ENCODE assay signal across 8 cellular contexts in genomic region chr12:21656931-21657335, GRCh38. TPM values are rescaled to one million over a fixed set of nuclear protein-coding genes. Genes with fewer than 3 reads are reported as not detected.
DNase-seq lines count a peak whose midpoint lies in the region; ATAC-seq and TF ChIP-seq lines count a peak whose summit lies in the region.

No MANE protein-coding gene starts in this region.

- H3K9me2 ChIP-seq in Karpas-422 (replicated peaks; ENCODE audit: insufficient read depth, low read length) = no peaks in the 10 kb centered on the region

- H4K20me1 ChIP-seq in Karpas-422 (ENCODE audit: insufficient read depth, low read depth, low read length) = peaks cover 24% of the 10 kb centered on the region; the same call in 1 of the 2 replicates

- peak; percentile 29 for ATAC-seq in GM21619 (IDR thresholded peaks at IDR 0.05; ENCODE audit: unreplicated experiment)

- no peak overlapping the region for H2AFZ ChIP-seq in Karpas-422 (ENCODE audit: low read length)

- peak overlapping the region; percentile 83 for H3K4me3 ChIP-seq in Karpas-422 (ENCODE audit: low read length)
- peak overlapping the region; percentile 73 for H3K4me3 ChIP-seq in WI38 (ENCODE audit: low read depth, low read length)
- H3K4me3 ChIP-seq in choroid plexus epithelial cell (ENCODE audit: low read depth, low read length) = peak overlapping the region; percentile 98

- no peaks in the 10 kb centered on the region for H3K9me3 ChIP-seq in Karpas-422 (ENCODE audit: low read length)

- H3K27me3 ChIP-seq in Karpas-422 (ENCODE audit: low read length) (no peaks in the 10 kb centered on the region), layer of hippocampus (ENCODE audit: control insufficient read depth, insufficient read depth, low read length) (no peaks in the 10 kb centered on the region)

- H3K9ac ChIP-seq in Karpas-422 (ENCODE audit: low read length) = peak overlapping the region; percentile 89

- H3K36me3 ChIP-seq in Karpas-422 (ENCODE audit: insufficient read depth, low read length) = peaks cover 45% of the 10 kb centered on the region

- H3K27ac ChIP-seq in Karpas-422 (ENCODE audit: low read length) (peak overlapping the region; percentile 82), layer of hippocampus (ENCODE audit: low read depth, low read length) (peak overlapping the region; percentile 84)

- H3K4me2 ChIP-seq in Karpas-422 (ENCODE audit: low read depth, low read length, poor library complexity, severe bottlenecking) = peak overlapping the region; percentile 83

- no peak for TF ChIP-seq CTCF in WI38 (IDR thresholded peaks at IDR 0.05; ENCODE audit: low read depth, low read length)
- no peak for TF ChIP-seq CTCF in choroid plexus epithelial cell (conservative IDR thresholded peaks at IDR 0.05; ENCODE audit: low read depth, low read length)

- peaks cover 39% of the 10 kb centered on the region for H3K4me1 ChIP-seq in Karpas-422 (ENCODE audit: low read length)

- peaks cover 59% of the 10 kb centered on the region for H3K79me2 ChIP-seq in Karpas-422 (ENCODE audit: low read length)

- peak; percentile 47 for DNase-seq in Daoy (ENCODE audit: low read depth)
- DNase-seq in Karpas-422 = peak; percentile 81
- DNase-seq in choroid plexus epithelial cell (ENCODE audit: low read depth) = peak; percentile 63
- DNase-seq in stimulated activated CD4-positive, alpha-beta T cell treated with anti-CD3 and anti-CD28 coated beads, Interleukin-1b, Interleukin-23, amount 100 ng/mL, for 48 hours = peak; percentile 52
- DNase-seq in NCI-H226 = no peak

RNA-seq across cellular contexts. Expression of gene LDHB, which starts 0.7 kb away (rescaled TPM):
- total RNA-seq in Daoy (2014; rRNA removed; shearing (Covaris generic)) = 1,282 and 1,556 TPM in 2 replicates
- total RNA-seq in Karpas-422 (2014; rRNA removed; shearing (Covaris generic); ENCODE audit: low replicate concordance) = 848 and 1,058 TPM in 2 replicates

RNA-seq across cellular contexts. Expression of gene GYS2, which starts 52.3 kb away (rescaled TPM):
- total RNA-seq in Daoy (2014; rRNA removed; shearing (Covaris generic)) = not detected in 2 replicates
- total RNA-seq in Karpas-422 (2014; rRNA removed; shearing (Covaris generic); ENCODE audit: low replicate concordance) = not detected in 2 replicates
